In the genomic region with DNA sequence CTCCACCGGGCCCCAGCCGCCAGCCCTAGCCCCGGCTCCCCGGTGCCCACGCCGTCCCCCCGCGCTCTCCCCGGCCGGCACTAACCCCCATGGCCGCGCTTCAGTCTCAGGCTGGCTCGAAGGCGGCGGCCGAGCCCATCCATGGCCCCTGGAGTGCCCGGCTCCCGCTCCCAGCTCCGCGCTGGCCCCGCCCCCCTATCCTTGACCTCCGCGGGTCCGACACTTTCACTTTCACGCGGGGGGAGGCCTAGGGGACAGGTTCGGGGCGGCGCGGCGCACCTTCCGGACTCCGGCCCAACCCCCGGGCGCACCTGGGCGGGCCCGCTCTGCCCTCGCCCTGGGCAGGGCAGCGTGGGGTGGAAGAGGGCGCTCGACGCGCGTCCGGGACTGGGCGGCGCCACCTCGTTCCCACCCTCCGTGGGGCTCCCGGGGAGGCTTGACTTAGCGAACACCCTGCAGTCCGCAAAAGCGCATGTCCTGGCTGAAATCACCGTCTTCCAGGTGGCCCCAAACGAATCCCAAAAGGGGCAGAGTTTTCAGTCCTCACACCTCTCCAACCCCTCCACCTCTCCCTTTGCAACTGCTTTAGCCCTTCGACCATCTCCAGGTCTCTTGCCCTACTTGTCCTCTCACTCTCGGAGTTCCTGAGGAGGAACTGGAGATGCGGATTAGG, we compare ENCODE assay signal across 7 cellular contexts. TPM values are rescaled to one million over a fixed set of nuclear protein-coding genes. Genes with fewer than 3 reads are reported as not detected.
DNase-seq lines count a peak whose midpoint lies in the region; ATAC-seq, FAIRE-seq and TF ChIP-seq lines count a peak whose summit lies in the region.

No MANE protein-coding gene starts in this region.

- no peaks in the 10 kb centered on the region for H3K9me3 ChIP-seq in heart left ventricle
- no peaks in the 10 kb centered on the region for H3K9me3 ChIP-seq in small intestine (ENCODE audit: control insufficient read depth, low read depth)

- H3K27ac ChIP-seq in heart left ventricle (peak overlapping the region in 7 of 12 donors; percentile 11 to 93 (median 46)), small intestine (ENCODE audit: low read depth in 1 of 2, low read length in 1 of 2) (peak overlapping the region; percentile 88 to 97)

- FAIRE-seq in small intestine (lab: Jason Lieb, UNC), result no peak

- no peak for TF ChIP-seq POLR2A in heart left ventricle (IDR thresholded peaks at IDR 0.05)

- 4 to 13% (median 7%) methylated on average over 22 to 58 of the region's 58 CpGs for WGBS in heart left ventricle, 4 donors
- 2 to 3% (median 2%) methylated on average over 52 to 58 of the region's 58 CpGs for WGBS in small intestine, 3 donors

- intact Hi-C loops in heart left ventricle (cut with DNase I), result no loop called here

- peak; percentile 51 for DNase-seq in NCI-H774 (lab: John Stamatoyannopoulos, UW)
- DNase-seq in activated effector memory CD4-positive, alpha-beta T cell treated with Interleukin-2 at 50 U/mL for 16 hours, result peak; percentile 65
- peak in 4 of 5 donors; percentile 25 to 84 (median 55) for DNase-seq in heart left ventricle
- peak; percentile 93 for DNase-seq in small intestine
- DNase-seq in NCI-H2081 treated with DMSO at 0.1 percent for 48 hours (lab: John Stamatoyannopoulos, UW), result no peak

- peak; percentile 52 for ATAC-seq in GM18519 (IDR thresholded peaks at IDR 0.05; ENCODE audit: low FRiP score, unreplicated experiment)
- peak; percentile 75 for ATAC-seq in HG02759 (IDR thresholded peaks at IDR 0.05; ENCODE audit: unreplicated experiment)
- ATAC-seq in heart left ventricle, result peak; percentile 41 to 77 (median 61)

- no peak for TF ChIP-seq CTCF in heart left ventricle (IDR thresholded peaks at IDR 0.05)

- H3K27me3 ChIP-seq in heart left ventricle (peaks cover 0 to 22% (median 4%) of the 10 kb centered on the region in 9 donors), small intestine (ENCODE audit: control insufficient read depth in 2 of 2, insufficient read depth in 2 of 2, low read length in 2 of 2) (no peaks in the 10 kb centered on the region)

- H3K36me3 ChIP-seq in heart left ventricle (no peaks in the 10 kb centered on the region), small intestine (ENCODE audit: control insufficient read depth in 2 of 2, insufficient read depth in 2 of 2, low read length in 2 of 2) (no peaks in the 10 kb centered on the region)

- H3K4me1 ChIP-seq in heart left ventricle (peaks cover 0 to 61% (median 6%) of the 10 kb centered on the region in 12 donors), small intestine (ENCODE audit: control insufficient read depth in 2 of 2, insufficient read depth in 1 of 2, low read depth in 1 of 2, low read length in 1 of 2) (peaks cover 0 to 17% of the 10 kb centered on the region in 2 donors)

- H3K4me3 ChIP-seq in heart left ventricle (peak overlapping the region; percentile 32 to 73 (median 64)), small intestine (ENCODE audit: low read depth in 1 of 2, low read length in 2 of 2) (peak overlapping the region; percentile 82 to 98)

RNA-seq across cellular contexts. Expression of a gene that starts 3.9 kb away (rescaled TPM):
- 10 to 100 TPM in 1 of 9 donors, 1 to 10 TPM in 7, under 1 TPM in 1; 0.96 to 23.9 (median 2.3) TPM for total RNA-seq in heart left ventricle
- 1 to 10 TPM in 1 of 2 donors, under 1 TPM in 1; 0.99 to 1.2 TPM for polyA plus RNA-seq in heart left ventricle
- polyA plus RNA-seq in small intestine, result 10 to 100 TPM; 31.3 to 54.6 (median 36.7) TPM

RNA-seq across cellular contexts. Expression of a gene that starts 23.2 kb away (rescaled TPM):
- total RNA-seq in heart left ventricle, result 10 to 100 TPM in 1 of 9 donors, 1 to 10 TPM in 7, not detected in 1; 1.0 to 23.0 (median 2.1) TPM
- polyA plus RNA-seq in heart left ventricle (1 to 10 TPM; 1.8 to 5.0 TPM), small intestine (1 to 10 TPM; 1.1 to 4.7 (median 1.9) TPM)

Comparison
In these comparisons a context has a peak if more than half of its experiments do, and no peak if none do; other contexts are left out.
1. RNA of a gene that starts 3.9 kb away (polyA plus RNA-seq): 31.3 to 54.6 TPM in small intestine; 0.99 to 1.2 TPM in heart left ventricle; every median in the first group is over 10 times any median in the second.
2. Peak in every context shown above with its lines, with median percentiles within 50 percentile points of each other: ATAC-seq.